9 cellular contexts compared by ENCODE assay signal in the genomic region with DNA sequence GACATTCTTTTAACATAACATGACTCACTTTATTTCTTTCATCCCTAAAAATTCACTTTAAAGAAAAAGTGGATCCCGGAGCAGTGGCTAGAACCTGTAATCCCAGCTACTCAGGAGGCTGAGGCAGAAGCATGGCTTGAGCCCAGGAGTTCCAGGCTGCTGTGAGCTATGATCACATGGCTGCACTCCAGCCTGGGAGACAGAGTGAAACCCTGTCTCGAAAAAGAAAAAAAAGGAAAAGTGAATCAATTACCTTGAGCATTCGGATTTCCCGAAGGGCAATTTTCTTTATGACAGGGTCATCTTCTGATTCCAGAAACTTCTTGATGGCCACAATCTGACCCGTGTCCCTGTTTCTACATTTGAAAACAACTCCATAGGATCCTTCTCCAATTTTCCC. TPM values are rescaled to one million over a fixed set of nuclear protein-coding genes. Genes with fewer than 3 reads are reported as not detected.
A peak's percentile ranks its signal among the peaks of the same experiment; 100 is the strongest.
DNase-seq lines count a peak whose midpoint lies in the region; ATAC-seq and TF ChIP-seq lines count a peak whose summit lies in the region.
"Had no signal": no experiment of that assay in that cellular context is flagged by ENCODE, and none has a peak within 500 bp of the region (broad histone marks: within the 10 kb centered on the region; RNA-seq: fewer than 3 reads in every experiment).

No MANE protein-coding gene starts in this region.

- H3K27ac Mint-ChIP-seq in chondrocyte (ENCODE audit: unreplicated experiment), result peak overlapping the region; percentile 95
- H3K27ac Mint-ChIP-seq in naive B cell, result no peak overlapping the region

- TF ChIP-seq CTCF in A673 (conservative IDR thresholded peaks at IDR 0.05; ENCODE audit: low read depth, low read length), result no peak
- TF ChIP-seq CTCF in HL-60 (IDR thresholded peaks at IDR 0.05; ENCODE audit: insufficient read depth, low read length), result no peak
- no peak for TF ChIP-seq CTCF in chondrocyte (IDR thresholded peaks at IDR 0.05)

- peak; percentile 7 for DNase-seq in A673 (ENCODE audit: low spot score)
- DNase-seq in HL-60 (ENCODE audit: low read depth in 1 of 2, low spot score in 1 of 2), result no peak
- DNase-seq in chondrocyte (ENCODE audit: low spot score), result no peak
- no peak for DNase-seq in naive B cell
- DNase-seq in NCI-H1105 treated with DMSO at 0.1 percent for 48 hours (lab: John Stamatoyannopoulos, UW), result no peak
- DNase-seq in NCI-H1694 (lab: John Stamatoyannopoulos, UW), result no peak
- no peak for DNase-seq in effector CD8-positive, alpha-beta T cell (lab: John Stamatoyannopoulos, UW)
- no peak for DNase-seq in NCI-H2227 (lab: John Stamatoyannopoulos, UW; ENCODE audit: unreplicated experiment)
- DNase-seq: activated naive CD8-positive, alpha-beta T cell treated with anti-CD3 and anti-CD28 coated beads, Interleukin-2, amount 10 ng/mL, durations not matched to agents 7 days and 5 days had no signal

- intact Hi-C loops in A673 (cut with micrococcal nuclease; ENCODE audit: unreplicated experiment), result no loop called here

- CTCF ChIA-PET in A673 (lab: Charles Lee), result no interaction called here

- no peak for ATAC-seq in naive B cell (ENCODE audit: low read depth in 2 of 2)

- POLR2A ChIA-PET in A673 (lab: Charles Lee; ENCODE audit: low non-redundant PET), result no interaction called here

- H3K4me3 ChIP-seq in A673 (ENCODE audit: low read depth, low read length, poor library complexity, severe bottlenecking), result no peak overlapping the region
- peak overlapping the region; percentile 60 for H3K4me3 ChIP-seq in HL-60 (replicated peaks; ENCODE audit: insufficient read depth, low read length)

- H3K9me3 ChIP-seq in A673 (ENCODE audit: low read depth, low read length, poor library complexity, severe bottlenecking), result no peaks in the 10 kb centered on the region

- H3K27me3 ChIP-seq in A673 (replicated peaks; ENCODE audit: insufficient read depth, low read depth, low read length, poor library complexity) (no peaks in the 10 kb centered on the region), HL-60 (ENCODE audit: insufficient read depth, poor library complexity, severe bottlenecking) (no peaks in the 10 kb centered on the region)

- H3K27me3 Mint-ChIP-seq in chondrocyte (ENCODE audit: low read depth) (no peaks in the 10 kb centered on the region), naive B cell (no peaks in the 10 kb centered on the region)

- peaks cover 6% of the 10 kb centered on the region for H3K4me1 ChIP-seq in A673 (ENCODE audit: insufficient read depth, low read length, poor library complexity, severe bottlenecking)

- no peak overlapping the region for H3K27ac ChIP-seq in A673 (ENCODE audit: low read depth, low read length, poor library complexity, severe bottlenecking)
- H3K27ac ChIP-seq in HL-60 (replicated peaks), result no peak overlapping the region

- H3K9me3 Mint-ChIP-seq in chondrocyte (ENCODE audit: low read depth), result no peaks in the 10 kb centered on the region
- H3K9me3 Mint-ChIP-seq in naive B cell, result no peaks in the 10 kb centered on the region
- H3K9me3 Mint-ChIP-seq: activated naive CD8-positive, alpha-beta T cell treated with anti-CD3 and anti-CD28 coated beads, Interleukin-2, amount 10 ng/mL, durations not matched to agents 7 days and 5 days had no signal

- peaks cover 53% of the 10 kb centered on the region for H3K4me1 Mint-ChIP-seq in chondrocyte (ENCODE audit: low read depth)
- peaks cover 25 to 43% (median 41%) of the 10 kb centered on the region in 3 donors for H3K4me1 Mint-ChIP-seq in naive B cell

- H3K36me3 Mint-ChIP-seq in chondrocyte (ENCODE audit: low read depth), result peaks cover 3% of the 10 kb centered on the region
- H3K36me3 Mint-ChIP-seq in naive B cell, result peaks cover 0 to 3% of the 10 kb centered on the region in 2 donors

- BruUV-seq in A673 (replicated peaks; lab: Mats Ljungman, UMichigan), result TSS peak; percentile 37

- H3K36me3 ChIP-seq in A673 (ENCODE audit: insufficient read depth, low read length, poor library complexity, severe bottlenecking), result peaks cover 5% of the 10 kb centered on the region

- peak overlapping the region; percentile 79 for H3K4me3 Mint-ChIP-seq in chondrocyte (ENCODE audit: unreplicated experiment)
- peak overlapping the region in 7 of 8 donors; percentile 87 to 96 (median 91) for H3K4me3 Mint-ChIP-seq in naive B cell

RNA-seq across cellular contexts. Expression of a gene that starts 1.2 kb away (rescaled TPM):
- total RNA-seq in A673 (2021), result 8.7 and 11.3 TPM in 2 replicates
- total RNA-seq in chondrocyte, result 8.4 to 15.7 TPM (median 9.4 TPM) in 3 replicates
- polyA plus RNA-seq in naive B cell (ENCODE audit: low read depth in 6 of 6), result 10 to 100 TPM in 4 of 6 donors, 1 to 10 TPM in 2; 1.4 to 20.2 (median 12.8) TPM
